7 cellular contexts compared by ENCODE assay signal in genomic region chr13:109787135-109787954, GRCh38. TPM values are rescaled to one million over a fixed set of nuclear protein-coding genes. Genes with fewer than 3 reads are reported as not detected.
DNase-seq lines count a peak whose midpoint lies in the region; ATAC-seq and TF ChIP-seq lines count a peak whose summit lies in the region.

No MANE protein-coding gene starts in this region.

- H3K27me3 Mint-ChIP-seq in activated CD8-positive, alpha-beta memory T cell treated with anti-CD3 and anti-CD28 coated beads, Interleukin-2, amount 10 ng/mL, durations not matched to agents 7 days and 5 days: peaks cover 28% of the 10 kb centered on the region
- peaks cover 0 to 3% (median 0%) of the 10 kb centered on the region in 5 donors for H3K27me3 Mint-ChIP-seq in naive thymus-derived CD8-positive, alpha-beta T cell

- peak in 1 of 4 donors; percentile 39 for TF ChIP-seq POLR2A in esophagus squamous epithelium (IDR thresholded peaks at IDR 0.05)

- peak; percentile 11 for ATAC-seq in HG02759 (IDR thresholded peaks at IDR 0.05; ENCODE audit: unreplicated experiment)
- peak; percentile 2 for ATAC-seq in activated CD8-positive, alpha-beta memory T cell treated with anti-CD3 and anti-CD28 coated beads, Interleukin-2, amount 10 ng/mL, durations not matched to agents 7 days and 5 days
- ATAC-seq in naive thymus-derived CD8-positive, alpha-beta T cell: peak in 1 of 2 donors; percentile 6
- no peak for ATAC-seq in GM18519 (IDR thresholded peaks at IDR 0.05; ENCODE audit: low FRiP score, unreplicated experiment)

- TF ChIP-seq CTCF in GM12864 (IDR thresholded peaks at IDR 0.05; ENCODE audit: low read depth, low read length, missing control alignments): no peak
- no peak for TF ChIP-seq CTCF in esophagus squamous epithelium (IDR thresholded peaks at IDR 0.05)

- DNase-seq in GM12864 (ENCODE audit: low read depth): no peak
- peak; percentile 57 for DNase-seq in NCI-H2171 treated with DMSO at 0.1 percent for 48 hours (lab: John Stamatoyannopoulos, UW)
- peak; percentile 44 for DNase-seq in activated CD8-positive, alpha-beta memory T cell treated with anti-CD3 and anti-CD28 coated beads, Interleukin-2, amount 10 ng/mL, durations not matched to agents 7 days and 5 days
- DNase-seq in esophagus squamous epithelium (lab: John Stamatoyannopoulos, UW): no peak
- DNase-seq in naive thymus-derived CD8-positive, alpha-beta T cell: peak in 9 of 10 donors; percentile 27 to 75 (median 46)

- H3K27ac Mint-ChIP-seq in activated CD8-positive, alpha-beta memory T cell treated with anti-CD3 and anti-CD28 coated beads, Interleukin-2, amount 10 ng/mL, durations not matched to agents 7 days and 5 days: peak overlapping the region; percentile 54
- peak overlapping the region in 8 of 10 donors; percentile 40 to 94 (median 82) for H3K27ac Mint-ChIP-seq in naive thymus-derived CD8-positive, alpha-beta T cell

- peak overlapping the region; percentile 87 to 99 (median 90) for H3K27ac ChIP-seq in esophagus squamous epithelium

- H3K36me3 Mint-ChIP-seq in activated CD8-positive, alpha-beta memory T cell treated with anti-CD3 and anti-CD28 coated beads, Interleukin-2, amount 10 ng/mL, durations not matched to agents 7 days and 5 days: no peaks in the 10 kb centered on the region
- peaks cover 0 to 3% (median 0%) of the 10 kb centered on the region in 3 donors for H3K36me3 Mint-ChIP-seq in naive thymus-derived CD8-positive, alpha-beta T cell

- H3K36me3 ChIP-seq in esophagus squamous epithelium: peaks cover 10 to 22% (median 14%) of the 10 kb centered on the region in 3 donors

- peaks cover 19% of the 10 kb centered on the region for H3K4me1 Mint-ChIP-seq in activated CD8-positive, alpha-beta memory T cell treated with anti-CD3 and anti-CD28 coated beads, Interleukin-2, amount 10 ng/mL, durations not matched to agents 7 days and 5 days
- H3K4me1 Mint-ChIP-seq in naive thymus-derived CD8-positive, alpha-beta T cell: peaks cover 15 to 29% (median 19%) of the 10 kb centered on the region in 4 donors

- H3K9me3 ChIP-seq in esophagus squamous epithelium: no peaks in the 10 kb centered on the region

- no peaks in the 10 kb centered on the region for H3K9me3 Mint-ChIP-seq in activated CD8-positive, alpha-beta memory T cell treated with anti-CD3 and anti-CD28 coated beads, Interleukin-2, amount 10 ng/mL, durations not matched to agents 7 days and 5 days (ENCODE audit: low read depth)
- H3K9me3 Mint-ChIP-seq in naive thymus-derived CD8-positive, alpha-beta T cell: no peaks in the 10 kb centered on the region

- H3K27me3 ChIP-seq in esophagus squamous epithelium: peaks cover 0 to 15% (median 0%) of the 10 kb centered on the region in 4 donors

- H3K4me1 ChIP-seq in esophagus squamous epithelium: peaks cover 0 to 50% (median 14%) of the 10 kb centered on the region in 3 donors

- CTCF ChIA-PET in activated CD8-positive, alpha-beta memory T cell treated with anti-CD3 and anti-CD28 coated beads, Interleukin-2, amount 10 ng/mL, durations not matched to agents 7 days and 5 days (lab: Charles Lee): no interaction called here

- POLR2A ChIA-PET in naive thymus-derived CD8-positive, alpha-beta T cell (lab: Charles Lee): no interaction called here

- intact Hi-C loops in esophagus squamous epithelium (cut with DNase I): no loop called here

- H3K4me3 Mint-ChIP-seq in activated CD8-positive, alpha-beta memory T cell treated with anti-CD3 and anti-CD28 coated beads, Interleukin-2, amount 10 ng/mL, durations not matched to agents 7 days and 5 days: peak overlapping the region; percentile 70
- peak overlapping the region; percentile 72 to 91 (median 82) for H3K4me3 Mint-ChIP-seq in naive thymus-derived CD8-positive, alpha-beta T cell

- 0% methylated on average over 1 to 6 of the region's 86 CpGs for WGBS in esophagus squamous epithelium, 2 donors

- peak overlapping the region; percentile 40 for H3K4me3 ChIP-seq in GM12864 (ENCODE audit: low read depth, low read length)
- H3K4me3 ChIP-seq in esophagus squamous epithelium: peak overlapping the region; percentile 60 to 90 (median 76)

RNA-seq across cellular contexts. Expression of gene IRS2, which starts 1.0 kb away (rescaled TPM):
- total RNA-seq in activated CD8-positive, alpha-beta memory T cell treated with anti-CD3 and anti-CD28 coated beads, Interleukin-2, amount 10 ng/mL, durations not matched to agents 7 days and 5 days: 1 to 10 TPM; 1.6 to 2.0 TPM
- 10 to 100 TPM in 1 of 4 donors, 1 to 10 TPM in 3; 5.0 to 24.6 (median 7.5) TPM for total RNA-seq in esophagus squamous epithelium
- 10 to 100 TPM; 20.7 to 21.5 TPM for total RNA-seq in naive thymus-derived CD8-positive, alpha-beta T cell
- 1 to 10 TPM; 2.1 to 2.9 (median 2.7) TPM for polyA plus RNA-seq in naive thymus-derived CD8-positive, alpha-beta T cell

Comparison
In these comparisons a context has a peak if more than half of its experiments do, and no peak if none do; other contexts are left out.
1. DNase-seq: peak in NCI-H2171 treated with DMSO at 0.1 percent for 48 hours (single experiment), activated CD8-positive, alpha-beta memory T cell treated with anti-CD3 and anti-CD28 coated beads, Interleukin-2, amount 10 ng/mL, durations not matched to agents 7 days and 5 days (single experiment) and naive thymus-derived CD8-positive, alpha-beta T cell (9 of 10); none in GM12864 (single experiment) and esophagus squamous epithelium (single experiment).